Comparison of ENCODE assay signal across 16 cellular contexts in genomic region chr7:34337163-34337562, GRCh38.
DNase-seq lines count a peak whose midpoint lies in the region; ATAC-seq and TF ChIP-seq lines count a peak whose summit lies in the region.
"Had no signal": no experiment of that assay in that cellular context is flagged by ENCODE, and none has a peak within 500 bp of the region (broad histone marks: within the 10 kb centered on the region; RNA-seq: fewer than 3 reads in every experiment).

No MANE protein-coding gene starts in this region.

- H3K27me3 ChIP-seq in breast epithelium (no peaks in the 10 kb centered on the region), foreskin keratinocyte (no peaks in the 10 kb centered on the region)
- H3K27me3 ChIP-seq: BLaER1 had no signal

- H3K36me3 ChIP-seq in breast epithelium: no peaks in the 10 kb centered on the region
- H3K36me3 ChIP-seq: BLaER1 had no signal

- POLR2A ChIA-PET in MCF 10A (lab: Yijun Ruan, JAX): interaction anchor here (0.6 kb wide), 1 partner anchor 259 kb away, joined by 6 read pairs; no protein-coding TSS in a partner anchor

- H3K27ac ChIP-seq in breast epithelium: no peak overlapping the region
- no peak overlapping the region for H3K27ac ChIP-seq in foreskin keratinocyte
- H3K27ac ChIP-seq: BLaER1 had no signal

- no peak overlapping the region for H3K4me3 ChIP-seq in breast epithelium
- H3K4me3 ChIP-seq: BLaER1, GM12878, GM23338 had no signal

- no TSS peak for BruUV-seq in MCF 10A (replicated peaks; lab: Mats Ljungman, UMichigan)

- peaks cover 0 to 4% of the 10 kb centered on the region in 2 donors for H3K9me3 ChIP-seq in breast epithelium
- H3K9me3 ChIP-seq: BLaER1 had no signal

- intact Hi-C loops in MCF 10A (cut with micrococcal nuclease) (no loop called here), breast epithelium (cut with DNase I; ENCODE audit: low total_unique reads) (no loop called here)

- no peak overlapping the region for H3K4me3 Mint-ChIP-seq in MCF 10A (ENCODE audit: unreplicated experiment)
- H3K4me3 Mint-ChIP-seq: CD8-positive, alpha-beta memory T cell; GM23338; H9 had no signal

- H3K27ac Mint-ChIP-seq in MCF 10A (ENCODE audit: low read depth, unreplicated experiment): no peak overlapping the region
- H3K27ac Mint-ChIP-seq: CD8-positive, alpha-beta memory T cell; GM23338; H9 had no signal

- H3K36me3 Mint-ChIP-seq in MCF 10A (ENCODE audit: insufficient read depth, unreplicated experiment): no peaks in the 10 kb centered on the region
- H3K36me3 Mint-ChIP-seq: CD8-positive, alpha-beta memory T cell had no signal

- TF ChIP-seq POLR2A in breast epithelium (IDR thresholded peaks at IDR 0.05): no peak

- TF ChIP-seq CTCF in MCF 10A (IDR thresholded peaks at IDR 0.05; ENCODE audit: unreplicated experiment) (no peak), breast epithelium (IDR thresholded peaks at IDR 0.05) (no peak), foreskin keratinocyte (conservative IDR thresholded peaks at IDR 0.05) (no peak)

- DNase-seq in MCF 10A (ENCODE audit: unreplicated experiment): peak; percentile 18
- no peak for DNase-seq in breast epithelium (ENCODE audit: low spot score in 2 of 2)
- peak; percentile 33 for DNase-seq in amniotic epithelial cell (ENCODE audit: low read depth)
- peak in 1 of 2 donors; percentile 48 for DNase-seq in foreskin keratinocyte
- DNase-seq: 8988T; AML-193; CD8-positive, alpha-beta memory T cell; H9; IMR-90; KBM-7 had no signal

- no peaks in the 10 kb centered on the region for H3K9me3 Mint-ChIP-seq in MCF 10A (ENCODE audit: unreplicated experiment)

- H3K4me1 ChIP-seq in breast epithelium (no peaks in the 10 kb centered on the region), foreskin keratinocyte (peaks cover 30% of the 10 kb centered on the region)
- H3K4me1 ChIP-seq: BLaER1 had no signal

- peaks cover 20% of the 10 kb centered on the region for H3K4me1 Mint-ChIP-seq in MCF 10A (ENCODE audit: insufficient read depth, unreplicated experiment)
- H3K4me1 Mint-ChIP-seq: CD8-positive, alpha-beta memory T cell had no signal

- ATAC-seq in foreskin keratinocyte (peak; percentile 26), HG02798 (IDR thresholded peaks at IDR 0.05; ENCODE audit: poor library complexity, unreplicated experiment) (no peak), HG03378 (IDR thresholded peaks at IDR 0.05; ENCODE audit: unreplicated experiment) (no peak), HG03565 (IDR thresholded peaks at IDR 0.05; ENCODE audit: unreplicated experiment) (no peak)
- ATAC-seq: GM12878, GM23338 had no signal

- CTCF ChIA-PET in MCF 10A (lab: Yijun Ruan, JAX): interaction anchor here (0.6 to 5.1 kb wide), 4 partner anchors 12 to 1538 kb away, joined by 3 to 33 read pairs (median 3); no protein-coding TSS in a partner anchor

- H3K27me3 Mint-ChIP-seq in MCF 10A (ENCODE audit: insufficient read depth, unreplicated experiment): no peaks in the 10 kb centered on the region
- H3K27me3 Mint-ChIP-seq: CD8-positive, alpha-beta memory T cell had no signal

Comparison
In these comparisons a context has a peak if more than half of its experiments do, and no peak if none do; other contexts are left out.
1. DNase-seq: peak in MCF 10A (single experiment) and amniotic epithelial cell (single experiment); none in breast epithelium (0 of 2).